In the genomic region with DNA sequence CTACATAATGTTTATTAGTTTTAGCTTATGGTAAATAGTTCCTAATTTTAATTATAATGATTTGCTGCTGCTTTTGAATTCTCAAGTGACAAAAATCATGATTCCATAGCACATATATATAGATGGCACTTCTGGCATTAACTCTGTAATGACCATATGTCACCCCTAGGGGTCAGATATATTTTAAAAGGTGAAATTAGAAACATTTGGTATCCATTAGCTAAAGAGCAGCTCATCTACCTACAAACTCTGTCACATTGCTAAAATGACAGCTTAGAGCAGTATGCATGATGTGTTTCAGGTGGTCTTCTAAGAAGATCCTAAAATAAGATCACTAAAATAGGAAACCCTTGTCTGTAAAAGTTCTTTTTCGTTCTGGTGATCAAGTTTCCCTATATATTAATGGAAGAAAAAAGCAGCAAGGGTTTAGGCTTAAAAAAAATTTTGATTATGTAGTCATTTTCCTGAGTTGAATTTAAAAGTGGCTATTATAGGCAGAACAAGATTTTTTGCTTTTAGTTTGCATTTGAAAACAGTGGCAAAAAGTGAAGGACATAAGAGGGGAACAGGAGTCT, we compare ENCODE assay signal across 8 cellular contexts.
DNase-seq lines count a peak whose midpoint lies in the region; ATAC-seq and TF ChIP-seq lines count a peak whose summit lies in the region.

No MANE protein-coding gene starts in this region.

- H3K4me3 ChIP-seq in astrocyte of the cerebellum (ENCODE audit: low read depth, low read length): no peak overlapping the region
- H3K4me3 ChIP-seq in upper lobe of right lung: no peak overlapping the region
- no peak overlapping the region for H3K4me3 ChIP-seq in mucosa of descending colon

- H3K4me1 ChIP-seq in upper lobe of right lung (no peaks in the 10 kb centered on the region), mucosa of descending colon (ENCODE audit: low read depth) (no peaks in the 10 kb centered on the region)

- TF ChIP-seq CTCF in astrocyte of the cerebellum (IDR thresholded peaks at IDR 0.05; ENCODE audit: low read depth, low read length, missing control alignments) (peak; percentile 18), upper lobe of right lung (IDR thresholded peaks at IDR 0.05) (peak; percentile 39), mucosa of descending colon (IDR thresholded peaks at IDR 0.05) (no peak)

- ATAC-seq in GM18868 (IDR thresholded peaks at IDR 0.05; ENCODE audit: unreplicated experiment) (peak; percentile 94), HG03280 (IDR thresholded peaks at IDR 0.05; ENCODE audit: unreplicated experiment) (peak; percentile 86), upper lobe of right lung (no peak), mucosa of descending colon (no peak)

- intact Hi-C loops in upper lobe of right lung (cut with DNase I): no loop called here
- intact Hi-C loops in mucosa of descending colon (cut with DNase I, micrococcal nuclease): no loop called here

- in situ Hi-C loops in ACHN (cut with HindIII; ENCODE audit: low pct_ligation_motif_present, low pct_unique_long_range_greater_than_20kb, low sequenced_read_pairs): no loop called here
- in situ Hi-C loops in astrocyte of the cerebellum (cut with HindIII; ENCODE audit: low sequenced_read_pairs): no loop called here

- no peaks in the 10 kb centered on the region for H3K27me3 ChIP-seq in upper lobe of right lung

- DNase-seq in ACHN: peak; percentile 24
- no peak for DNase-seq in astrocyte of the cerebellum (ENCODE audit: low read depth)
- DNase-seq in upper lobe of right lung: no peak
- no peak for DNase-seq in NCI-H2081 treated with DMSO at 0.1 percent for 48 hours (lab: John Stamatoyannopoulos, UW)
- DNase-seq in mucosa of descending colon: no peak
- no peak for DNase-seq in dedifferentiated amniotic fluid mesenchymal stem cell (ENCODE audit: extremely low spot score)

- H3K36me3 ChIP-seq in upper lobe of right lung (no peaks in the 10 kb centered on the region), mucosa of descending colon (ENCODE audit: low read depth) (no peaks in the 10 kb centered on the region)

- H3K9me3 ChIP-seq in upper lobe of right lung: no peaks in the 10 kb centered on the region
- H3K9me3 ChIP-seq in mucosa of descending colon: no peaks in the 10 kb centered on the region

- H3K27ac ChIP-seq in upper lobe of right lung: no peak overlapping the region

Comparison
In these comparisons a context has a peak if more than half of its experiments do, and no peak if none do; other contexts are left out.
1. ATAC-seq: peak in GM18868 (single experiment) and HG03280 (single experiment); none in upper lobe of right lung (single experiment) and mucosa of descending colon (single experiment).